Comparison of ENCODE assay signal across 14 cellular contexts in the genomic region with DNA sequence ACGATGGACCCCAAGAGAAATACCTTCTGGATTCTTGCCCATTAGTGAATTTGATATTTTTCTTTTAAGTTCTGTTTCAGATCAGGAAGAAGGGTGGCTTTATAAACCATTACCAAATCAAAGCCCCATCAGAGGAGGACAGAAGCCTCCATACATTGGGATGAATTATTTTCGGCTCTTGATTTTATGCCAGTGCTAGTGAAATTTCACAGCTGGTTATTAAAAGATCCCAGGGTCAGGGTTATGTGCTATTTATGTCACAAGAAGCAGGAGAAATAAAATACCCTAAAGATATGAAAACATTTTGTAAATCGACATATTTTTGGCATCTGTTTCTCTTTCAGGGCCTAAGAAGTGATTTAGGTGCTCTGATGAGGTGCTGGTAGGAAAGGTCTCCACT.
DNase-seq lines count a peak whose midpoint lies in the region; ATAC-seq and TF ChIP-seq lines count a peak whose summit lies in the region.
"Had no signal": no experiment of that assay in that cellular context is flagged by ENCODE, and none has a peak within 500 bp of the region (broad histone marks: within the 10 kb centered on the region; RNA-seq: fewer than 3 reads in every experiment).

No MANE protein-coding gene starts in this region.

- H3K4me1 ChIP-seq in heart right ventricle (peaks cover 0 to 49% (median 18%) of the 10 kb centered on the region in 9 donors), SK-N-SH (ENCODE audit: control insufficient read depth in 1 of 2, insufficient read depth in 2 of 2, low read depth in 1 of 2, low read length in 1 of 2) (no peaks in the 10 kb centered on the region)

- ATAC-seq in heart right ventricle, result peak in 2 of 8 donors; percentile 35 to 49
- ATAC-seq in left ventricle myocardium superior, result peak; percentile 55
- ATAC-seq: CD8-positive, alpha-beta T cell; GM23338 had no signal

- H3K4me1 Mint-ChIP-seq in mesothelial cell of epicardium, result peaks cover 8% of the 10 kb centered on the region
- H3K4me1 Mint-ChIP-seq: B cell, GM23338 had no signal

- POLR2A ChIA-PET in SK-N-SH (lab: Yijun Ruan, JAX), result no interaction called here

- H3K36me3 Mint-ChIP-seq in mesothelial cell of epicardium, result peaks cover 4% of the 10 kb centered on the region
- H3K36me3 Mint-ChIP-seq: CD8-positive, alpha-beta T cell had no signal

- peaks cover 8% of the 10 kb centered on the region for H3K9me3 Mint-ChIP-seq in mesothelial cell of epicardium

- H3F3A ChIP-seq in SK-N-SH (replicated peaks; ENCODE audit: insufficient read depth), result no peaks in the 10 kb centered on the region

- CTCF ChIA-PET in SK-N-SH (lab: Yijun Ruan, JAX), result interaction anchor here (1.0 to 3.1 kb wide), 3 partner anchors 8 to 286 kb away, joined by 3 to 10 read pairs (median 4); no protein-coding TSS in a partner anchor

- DNase-seq in heart right ventricle, result no peak
- DNase-seq in cardiac septum (ENCODE audit: low spot score), result no peak
- DNase-seq in left ventricle myocardium superior, result no peak
- DNase-seq in mesothelial cell of epicardium (ENCODE audit: low spot score in 2 of 2, unreplicated experiment in 2 of 2), result no peak
- no peak for DNase-seq in NCI-H1417 (lab: John Stamatoyannopoulos, UW)
- DNase-seq in SK-N-SH, result no peak
- DNase-seq: Calu3; CD8-positive, alpha-beta T cell; DMS79 treated with DMSO at 0.1 percent for 48 hours; GF-D8; HCEC 1CT had no signal

- intact Hi-C loops in heart right ventricle (cut with DNase I) (no loop called here), cardiac septum (cut with DNase I) (no loop called here), left ventricle myocardium superior (cut with micrococcal nuclease) (no loop called here)

- TF ChIP-seq CTCF in heart right ventricle (IDR thresholded peaks at IDR 0.05) (no peak), mesothelial cell of epicardium (IDR thresholded peaks at IDR 0.05; ENCODE audit: unreplicated experiment) (no peak), SK-N-SH (IDR thresholded peaks at IDR 0.05) (no peak)

- H3K4me3 Mint-ChIP-seq in mesothelial cell of epicardium, result no peak overlapping the region
- H3K4me3 Mint-ChIP-seq: B cell; CD8-positive, alpha-beta T cell; GM23338 had no signal

- no peak overlapping the region for H3K4me3 ChIP-seq in heart right ventricle
- no peak overlapping the region for H3K4me3 ChIP-seq in SK-N-SH (ENCODE audit: low read depth in 2 of 2, low read length in 1 of 2)
- H3K4me3 ChIP-seq: BLaER1 treated with 17β-estradiol and CSF1 and Interleukin-3, amounts not matched to agents 10 nM and 100 nM; GM23338 had no signal

- H3K9me3 ChIP-seq in heart right ventricle, result peaks cover 0 to 8% (median 0%) of the 10 kb centered on the region in 11 donors
- no peaks in the 10 kb centered on the region for H3K9me3 ChIP-seq in SK-N-SH

- no peaks in the 10 kb centered on the region for H3K79me2 ChIP-seq in SK-N-SH (ENCODE audit: insufficient read depth)

- no peak for TF ChIP-seq RAD21 in SK-N-SH (IDR thresholded peaks at IDR 0.05; ENCODE audit: low read length)

- H3K9me2 ChIP-seq in SK-N-SH, result no peaks in the 10 kb centered on the region

- 20 to 25% methylated on average over 3 of the region's 3 CpGs for WGBS in heart right ventricle, 2 donors
- WGBS in SK-N-SH (ENCODE audit: low lambda C conversion rate), result 76% methylated on average over 3 of the region's 3 CpGs

- H3K27me3 ChIP-seq in heart right ventricle (no peaks in the 10 kb centered on the region), SK-N-SH (ENCODE audit: insufficient read depth) (no peaks in the 10 kb centered on the region)
- H3K27me3 ChIP-seq: BLaER1 treated with 17β-estradiol and CSF1 and Interleukin-3, amounts not matched to agents 10 nM and 100 nM had no signal

- H3K27ac Mint-ChIP-seq in mesothelial cell of epicardium, result peak overlapping the region; percentile 51
- H3K27ac Mint-ChIP-seq: B cell; CD8-positive, alpha-beta T cell; GM23338 had no signal

- no peaks in the 10 kb centered on the region for H3K36me3 ChIP-seq in heart right ventricle
- no peaks in the 10 kb centered on the region for H3K36me3 ChIP-seq in SK-N-SH (replicated peaks in 1 of 2; ENCODE audit: control insufficient read depth in 1 of 2, insufficient read depth in 2 of 2, low read length in 1 of 2)
- H3K36me3 ChIP-seq: BLaER1 treated with 17β-estradiol and CSF1 and Interleukin-3, amounts not matched to agents 10 nM and 100 nM had no signal

- H4K20me1 ChIP-seq in SK-N-SH (ENCODE audit: insufficient read depth), result no peaks in the 10 kb centered on the region; the same call in 1 of the 2 replicates
- H4K20me1 ChIP-seq: BLaER1 treated with 17β-estradiol and CSF1 and Interleukin-3, amounts not matched to agents 10 nM and 100 nM had no signal

- no peaks in the 10 kb centered on the region for H3K27me3 Mint-ChIP-seq in mesothelial cell of epicardium (ENCODE audit: low read depth)

- H3K27ac ChIP-seq in heart right ventricle (peak overlapping the region in 9 of 10 donors; percentile 23 to 79 (median 52)), SK-N-SH (ENCODE audit: low read depth in 2 of 2, low read length in 1 of 2) (no peak overlapping the region)
- H3K27ac ChIP-seq: BLaER1 treated with 17β-estradiol and CSF1 and Interleukin-3, amounts not matched to agents 10 nM and 100 nM had no signal

- no peak overlapping the region for H3K4me2 ChIP-seq in SK-N-SH
- H3K4me2 ChIP-seq: BLaER1 treated with 17β-estradiol and CSF1 and Interleukin-3, amounts not matched to agents 10 nM and 100 nM; GM23338 had no signal

- TF ChIP-seq EP300 in SK-N-SH (IDR thresholded peaks at IDR 0.05; ENCODE audit: borderline replicate concordance in 1 of 2, low read depth in 1 of 2, low read length in 1 of 2), result no peak

- H2AFZ ChIP-seq in SK-N-SH (ENCODE audit: low read depth), result no peak overlapping the region
- H2AFZ ChIP-seq: GM23338 had no signal

- no peak overlapping the region for H3K9ac ChIP-seq in SK-N-SH
- H3K9ac ChIP-seq: BLaER1 treated with 17β-estradiol and CSF1 and Interleukin-3, amounts not matched to agents 10 nM and 100 nM had no signal

TF ChIP-seq in SK-N-SH, 30 proteins besides CTCF, POLR2A, EP300 and RAD21:
- TF ChIP-seq FOSL2 (IDR thresholded peaks at IDR 0.05; ENCODE audit: borderline replicate concordance, low read depth) (no peak), FOXJ3 (CRISPR knock-in tag; IDR thresholded peaks at IDR 0.05) (no peak), RXRA (IDR thresholded peaks at IDR 0.05; ENCODE audit: borderline replicate concordance, low read depth) (no peak), YY1 (IDR thresholded peaks at IDR 0.05; ENCODE audit: low read depth) (no peak), GABPA (IDR thresholded peaks at IDR 0.05; ENCODE audit: low read depth) (no peak)

Comparison
In these comparisons a context has a peak if more than half of its experiments do, and no peak if none do; other contexts are left out.
1. H3K27ac ChIP-seq: peak in heart right ventricle (9 of 10); none in SK-N-SH (0 of 2).